In the genomic region with DNA sequence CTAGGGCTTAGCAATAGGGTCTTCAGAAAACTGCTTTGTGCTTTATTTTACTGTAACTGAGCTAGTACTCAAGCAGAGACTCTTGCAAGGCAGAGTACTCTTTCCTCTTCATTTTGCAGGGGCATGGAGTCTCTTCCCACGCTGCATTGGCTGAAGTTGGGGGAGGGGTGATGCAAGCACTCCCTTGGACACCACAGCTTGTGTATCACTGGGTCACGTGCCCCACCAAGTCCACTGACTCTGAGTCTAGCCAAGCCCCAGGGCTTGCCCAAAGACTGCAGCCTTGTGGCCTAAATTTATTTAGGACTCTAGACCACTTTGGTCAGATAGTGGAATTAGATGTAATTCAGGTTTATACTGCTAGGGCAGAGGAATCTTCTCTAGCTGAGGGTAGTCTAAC, we compare ENCODE assay signal across 33 cellular contexts.
"Had no signal": no experiment of that assay in that cellular context is flagged by ENCODE, and none has a peak within 500 bp of the region (broad histone marks: within the 10 kb centered on the region; RNA-seq: fewer than 3 reads in every experiment).

No MANE protein-coding gene starts in this region.

- H3K27me3 ChIP-seq: brain microvascular endothelial cell, SJSA1 had no signal

- H3K4me1 ChIP-seq: SJSA1 had no signal

- H3K9ac ChIP-seq: KMS-11 had no signal

- H3K36me3 ChIP-seq: brain microvascular endothelial cell, SJSA1, WERI-Rb-1 had no signal

- ATAC-seq: activated CD8-positive, alpha-beta memory T cell treated with anti-CD3 and anti-CD28 coated beads, Interleukin-2, amount 10 ng/mL, durations not matched to agents 7 days and 5 days; activated naive CD8-positive, alpha-beta T cell treated with anti-CD3 and anti-CD28 coated beads, Interleukin-2, amount 50 U/mL, for 24 hours; Panc1; SK-N-SH treated with all-trans-retinoic acid at 6 μM for 48 hours had no signal

- H3K4me3 ChIP-seq: SJSA1 had no signal

- DNase-seq: activated CD4-positive, alpha-beta memory T cell treated with anti-CD3 and anti-CD28 coated beads, Interleukin-2, amount 10 ng/mL, durations not matched to agents 7 days and 5 days; activated CD4-positive, alpha-beta T cell treated with anti-CD3 and anti-CD28 coated beads for 1 hour; activated CD4-positive, alpha-beta T cell treated with anti-CD3 and anti-CD28 coated beads for 48 hours; activated CD4-positive, CD25-positive, alpha-beta regulatory T cell; activated CD8-positive, alpha-beta memory T cell treated with anti-CD3 and anti-CD28 coated beads for 24 hours; activated CD8-positive, alpha-beta memory T cell treated with anti-CD3 and anti-CD28 coated beads, Interleukin-2, amount 10 ng/mL, durations not matched to agents 7 days and 5 days; activated CD8-positive, alpha-beta memory T cell treated with anti-CD3 and anti-CD28 coated beads, Interleukin-2, amount 50 U/mL, for 48 hours; activated effector memory CD4-positive, alpha-beta T cell treated with Interleukin-2 at 50 U/mL for 16 hours; activated naive CD4-positive, alpha-beta T cell treated with anti-CD3 and anti-CD28 coated beads, Interleukin-2, amount 10 ng/mL, durations not matched to agents 7 days and 5 days; activated naive CD8-positive, alpha-beta T cell treated with anti-CD3 and anti-CD28 coated beads, Interleukin-2, amount 50 U/mL, for 24 hours; activated T-cell treated with anti-CD3 and anti-CD28 coated beads, Interleukin-2, amount 50 U/mL, for 48 hours; anterior cingulate cortex; brain microvascular endothelial cell; central memory CD4-positive, alpha-beta T cell; NCI-H1048; NCI-H1105 treated with DMSO at 0.1 percent for 48 hours; NCI-H1436; NCI-H1694; NCI-H1930; NCI-H2081 treated with DMSO at 0.1 percent for 48 hours; NCI-H226; NCI-H446 treated with DMSO at 0.1 percent for 48 hours; NCI-H524; NCI-H69; NCI-H82; NK-92 treated with Interleukin-12 subunit alpha and Interleukin-12 subunit beta, amount 100 ng/mL, for 24 hours; SHP77 treated with DMSO at 0.1 percent for 48 hours; T1000; WERI-Rb-1 had no signal

- H3K9me3 ChIP-seq: SJSA1 had no signal

- H3K27ac ChIP-seq: brain microvascular endothelial cell, KMS-11, SJSA1, WERI-Rb-1 had no signal

- H3K4me2 ChIP-seq: KMS-11 had no signal
